Comparison of ENCODE assay signal across 15 cellular contexts in genomic region chr5:157280511-157280910, GRCh38. TPM values are rescaled to one million over a fixed set of nuclear protein-coding genes. Genes with fewer than 3 reads are reported as not detected.
DNase-seq lines count a peak whose midpoint lies in the region; ATAC-seq and TF ChIP-seq lines count a peak whose summit lies in the region.
"Had no signal": no experiment of that assay in that cellular context is flagged by ENCODE, and none has a peak within 500 bp of the region (broad histone marks: within the 10 kb centered on the region; RNA-seq: fewer than 3 reads in every experiment).

No MANE protein-coding gene starts in this region.

- H3K27me3 ChIP-seq in left ventricle myocardium inferior (ENCODE audit: low read depth) (no peaks in the 10 kb centered on the region), right cardiac atrium (ENCODE audit: control insufficient read depth, insufficient read depth) (no peaks in the 10 kb centered on the region)

- H3K9me3 Mint-ChIP-seq in central memory CD8-positive, alpha-beta T cell: no peaks in the 10 kb centered on the region

- DNase-seq in left ventricle myocardium inferior (no peak), right cardiac atrium (no peak), SKM-1 (lab: John Stamatoyannopoulos, UW; ENCODE audit: unreplicated experiment) (peak; percentile 41), UCSD-AML1 (lab: John Stamatoyannopoulos, UW; ENCODE audit: unreplicated experiment) (no peak), HuH-7.5 (ENCODE audit: low spot score) (no peak)
- DNase-seq in central memory CD8-positive, alpha-beta T cell (ENCODE audit: low spot score in 2 of 2): no peak
- DNase-seq: DMS79 treated with DMSO at 0.1 percent for 48 hours; NCI-H1048; NCI-H2171; stimulated activated naive CD4-positive, alpha-beta T cell had no signal

- H3K4me1 ChIP-seq in left ventricle myocardium inferior (peaks cover 42% of the 10 kb centered on the region), right cardiac atrium (ENCODE audit: control insufficient read depth, insufficient read depth, low read length) (no peaks in the 10 kb centered on the region)

- peak overlapping the region; percentile 51 for H3K27ac Mint-ChIP-seq in central memory CD8-positive, alpha-beta T cell (ENCODE audit: low read depth)

- peaks cover 87% of the 10 kb centered on the region for H3K4me1 Mint-ChIP-seq in central memory CD8-positive, alpha-beta T cell

- H3K27me3 Mint-ChIP-seq in central memory CD8-positive, alpha-beta T cell: no peaks in the 10 kb centered on the region

- 79% methylated on average over 2 of the region's 2 CpGs for WGBS in right cardiac atrium

- intact Hi-C loops in left ventricle myocardium inferior (cut with micrococcal nuclease): no loop called here
- intact Hi-C loops in right cardiac atrium (cut with DNase I): no loop called here

- peaks cover 23% of the 10 kb centered on the region for H3K36me3 Mint-ChIP-seq in central memory CD8-positive, alpha-beta T cell (ENCODE audit: insufficient read depth)

- no peaks in the 10 kb centered on the region for H3K36me3 ChIP-seq in left ventricle myocardium inferior

- no peaks in the 10 kb centered on the region for H3K9me3 ChIP-seq in left ventricle myocardium inferior (replicated peaks)
- no peaks in the 10 kb centered on the region for H3K9me3 ChIP-seq in right cardiac atrium (ENCODE audit: control insufficient read depth, low read length)

- TF ChIP-seq CTCF in left ventricle myocardium inferior (IDR thresholded peaks at IDR 0.05; ENCODE audit: borderline replicate concordance): no peak

- H3K4me3 ChIP-seq in left ventricle myocardium inferior: no peak overlapping the region
- no peak overlapping the region for H3K4me3 ChIP-seq in right cardiac atrium (ENCODE audit: low read length)

- no peak overlapping the region for H3K4me3 Mint-ChIP-seq in central memory CD8-positive, alpha-beta T cell

- H3K27ac ChIP-seq in left ventricle myocardium inferior (replicated peaks) (peak overlapping the region; percentile 57), right cardiac atrium (ENCODE audit: low read length) (no peak overlapping the region)
- H3K27ac ChIP-seq: VCaP had no signal

- ATAC-seq in right cardiac atrium: no peak
- ATAC-seq in central memory CD8-positive, alpha-beta T cell (replicated peaks; ENCODE audit: extremely low read depth, poor library complexity, severe bottlenecking): no peak
- no peak for ATAC-seq in HG03469 (IDR thresholded peaks at IDR 0.05; ENCODE audit: unreplicated experiment)
- no peak for ATAC-seq in HG03521 (IDR thresholded peaks at IDR 0.05; ENCODE audit: unreplicated experiment)
- ATAC-seq: esophagus mucosa, Right ventricle myocardium inferior had no signal

RNA-seq across cellular contexts. Expression of gene CYFIP2, which starts 14.6 kb away (rescaled TPM):
- total RNA-seq in left ventricle myocardium inferior: 28.2 TPM
- 10 to 100 TPM; 33.4 to 43.8 (median 37.2) TPM for total RNA-seq in right cardiac atrium
- 27.4 TPM for polyA plus RNA-seq in right cardiac atrium
